ENCODE assay signal across 1 cellular context in the genomic region with DNA sequence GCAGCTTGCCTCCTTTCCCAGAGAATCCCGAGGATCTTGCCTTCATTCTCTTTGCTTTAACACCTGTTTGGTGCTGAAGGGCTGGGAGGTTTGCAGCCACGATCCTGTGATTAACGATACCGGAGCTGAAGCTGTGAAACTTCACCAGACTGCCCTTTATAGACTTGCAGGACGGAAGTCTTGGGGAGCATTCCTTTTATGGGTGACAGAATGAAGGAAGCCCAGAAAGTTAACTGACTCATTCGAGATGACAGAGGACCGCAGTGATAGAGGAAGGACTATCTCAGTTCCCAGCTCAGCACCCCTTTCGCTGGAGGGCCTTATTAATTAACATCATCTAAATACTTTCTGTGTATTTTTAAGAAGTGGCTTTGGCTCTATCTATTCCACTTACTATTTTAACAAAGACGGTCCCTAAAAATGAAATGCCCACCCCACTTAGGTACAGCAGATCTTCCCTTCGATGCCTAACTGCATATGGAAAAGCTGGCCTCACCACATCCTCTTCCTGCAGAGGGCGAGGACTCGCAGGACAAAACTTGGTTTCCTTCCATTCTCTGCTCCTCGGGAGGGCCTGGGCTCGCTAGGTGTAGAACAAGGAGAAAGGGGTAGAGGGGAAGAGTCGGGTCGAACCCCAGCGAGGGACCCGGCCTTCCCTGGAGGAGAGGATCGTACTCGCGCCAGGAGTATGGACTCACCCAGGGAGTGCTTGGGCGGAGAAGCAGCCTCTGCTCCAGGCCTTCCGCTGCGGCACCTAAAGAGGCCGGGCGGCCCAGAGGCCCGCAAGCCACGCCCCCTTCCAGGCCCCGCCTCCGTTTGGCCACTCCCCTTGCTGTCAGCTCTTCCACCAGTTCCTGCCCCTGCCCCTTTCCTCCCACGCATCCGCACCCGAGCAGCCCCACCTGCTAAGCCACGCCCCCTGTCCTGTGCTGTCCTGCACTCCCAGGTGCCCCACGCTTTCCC.
TF ChIP-seq lines count a peak whose summit lies in the region.

No MANE protein-coding gene starts in this region.

TF ChIP-seq in H1, 55 proteins besides CTCF, POLR2A, EP300 and RAD21:
- TF ChIP-seq JUN (IDR thresholded peaks at IDR 0.05; ENCODE audit: low read depth, low read length), result no peak
- no peak for TF ChIP-seq KDM4A (IDR thresholded peaks at IDR 0.05; ENCODE audit: low read depth, low read length, severe bottlenecking)
- TF ChIP-seq SIRT6 (IDR thresholded peaks at IDR 0.05; ENCODE audit: low read length), result no peak
